ENCODE assay signal across 27 cellular contexts in the genomic region with DNA sequence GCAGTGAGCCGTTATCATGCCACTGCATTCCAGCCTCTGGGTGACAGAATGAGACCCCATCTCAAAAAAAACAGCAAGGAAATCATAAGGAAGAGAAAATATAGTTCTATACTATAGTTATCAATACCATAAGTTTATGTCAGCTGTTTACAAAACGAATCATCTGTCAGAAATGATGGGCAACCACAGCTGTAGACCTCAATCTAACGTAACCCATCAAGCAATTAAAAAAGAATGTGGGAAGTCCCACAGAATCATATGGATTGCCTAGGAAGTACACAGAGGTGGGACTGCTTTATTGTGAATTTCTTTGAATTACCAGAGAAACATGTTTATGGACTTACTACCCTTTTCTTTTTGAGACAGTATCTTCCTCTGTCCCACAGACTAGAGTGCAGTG.
"Had no signal": no experiment of that assay in that cellular context is flagged by ENCODE, and none has a peak within 500 bp of the region (broad histone marks: within the 10 kb centered on the region; RNA-seq: fewer than 3 reads in every experiment).

No MANE protein-coding gene starts in this region.

- H3K27me3 ChIP-seq: ascending aorta, dorsolateral prefrontal cortex, heart left ventricle, thyroid gland, upper lobe of left lung, vagina had no signal

- H3K36me3 ChIP-seq: ascending aorta, thyroid gland had no signal

- ATAC-seq: activated CD4-positive, alpha-beta T cell treated with anti-CD3 and anti-CD28 coated beads for 36 hours; esophagus mucosa; heart left ventricle; naive thymus-derived CD8-positive, alpha-beta T cell; sciatic nerve; stimulated activated memory B cell treated with anti-CD40 and anti-IgM and Interleukin-4, amounts not matched to agents 10 μg/mL and 1 μg/mL and 100 μg/mL, for 72 hours; stimulated activated naive CD8-positive, alpha-beta T cell treated with anti-CD3 and anti-CD28 coated beads, Interleukin-15, amount 100 ng/mL, for 72 hours had no signal

- DNase-seq: activated B cell treated with CpG ODN at 0.5 μM for 24 hours; activated CD4-positive, alpha-beta T cell treated with anti-CD3 and anti-CD28 coated beads for 36 hours; activated CD8-positive, alpha-beta memory T cell treated with anti-CD3 and anti-CD28 coated beads for 24 hours; activated effector memory CD4-positive, alpha-beta T cell treated with Interleukin-2 at 50 U/mL for 16 hours; activated naive CD4-positive, alpha-beta T cell treated with Interleukin-2 at 50 U/mL for 16 hours; dorsolateral prefrontal cortex; effector memory CD4-positive, alpha-beta T cell; foreskin fibroblast; heart left ventricle; naive thymus-derived CD8-positive, alpha-beta T cell; retina; stimulated activated CD4-positive, alpha-beta T cell treated with anti-CD3 and anti-CD28 coated beads, Interleukin-4, amount 100 ng/mL, for 24 hours; stimulated activated naive CD8-positive, alpha-beta T cell treated with anti-CD3 and anti-CD28 coated beads, Interleukin-15, amount 100 ng/mL, for 72 hours; thyroid gland; upper lobe of left lung had no signal

- H3K9me3 ChIP-seq: ascending aorta, heart left ventricle, thyroid gland, upper lobe of left lung, vagina had no signal

- H3K9me3 Mint-ChIP-seq: activated B cell treated with CpG ODN at 0.5 μM for 24 hours; brain; memory B cell; naive thymus-derived CD8-positive, alpha-beta T cell; stimulated activated memory B cell treated with anti-CD40 and anti-IgM and Interleukin-4, amounts not matched to agents 10 μg/mL and 1 μg/mL and 100 μg/mL, for 72 hours; stimulated activated naive CD8-positive, alpha-beta T cell treated with anti-CD3 and anti-CD28 coated beads, Interleukin-15, amount 100 ng/mL, for 72 hours; T-helper 2 cell treated with Interferon-gamma antibody and Interleukin-4, amounts not matched to agents 5 μg/mL and 100 μg/mL, for 36 hours had no signal

- H3K4me3 ChIP-seq: ascending aorta, coronary artery, dorsolateral prefrontal cortex, heart left ventricle, skin epidermis, thyroid gland, upper lobe of left lung, vagina had no signal

- H3K27me3 Mint-ChIP-seq: activated B cell treated with CpG ODN at 0.5 μM for 24 hours; activated CD4-positive, alpha-beta T cell treated with anti-CD3 and anti-CD28 coated beads for 36 hours; activated naive CD8-positive, alpha-beta T cell; brain; memory B cell; naive thymus-derived CD8-positive, alpha-beta T cell; progenitor cell of endocrine pancreas; stimulated activated memory B cell treated with anti-CD40 and anti-IgM and Interleukin-4, amounts not matched to agents 10 μg/mL and 1 μg/mL and 100 μg/mL, for 72 hours; stimulated activated naive CD8-positive, alpha-beta T cell treated with anti-CD3 and anti-CD28 coated beads, Interleukin-15, amount 100 ng/mL, for 72 hours had no signal

- H3K4me1 ChIP-seq: ascending aorta had no signal

- H3K4me3 Mint-ChIP-seq: activated B cell treated with CpG ODN at 0.5 μM for 24 hours; activated CD4-positive, alpha-beta T cell treated with anti-CD3 and anti-CD28 coated beads for 36 hours; activated naive CD8-positive, alpha-beta T cell; brain; memory B cell; naive thymus-derived CD8-positive, alpha-beta T cell; stimulated activated memory B cell treated with anti-CD40 and anti-IgM and Interleukin-4, amounts not matched to agents 10 μg/mL and 1 μg/mL and 100 μg/mL, for 72 hours; stimulated activated naive CD8-positive, alpha-beta T cell treated with anti-CD3 and anti-CD28 coated beads, Interleukin-15, amount 100 ng/mL, for 72 hours; T-helper 2 cell treated with Interferon-gamma antibody and Interleukin-4, amounts not matched to agents 5 μg/mL and 100 μg/mL, for 36 hours had no signal

- H3K27ac ChIP-seq: ascending aorta, coronary artery, heart left ventricle, upper lobe of left lung, vagina had no signal

- H3K27ac Mint-ChIP-seq: activated B cell treated with CpG ODN at 0.5 μM for 24 hours; activated CD4-positive, alpha-beta T cell treated with anti-CD3 and anti-CD28 coated beads for 36 hours; activated naive CD8-positive, alpha-beta T cell; brain; naive thymus-derived CD8-positive, alpha-beta T cell; T-helper 2 cell treated with Interferon-gamma antibody and Interleukin-4, amounts not matched to agents 5 μg/mL and 100 μg/mL, for 36 hours had no signal
